ENCODE assay signal across 1 cellular context in the genomic region with DNA sequence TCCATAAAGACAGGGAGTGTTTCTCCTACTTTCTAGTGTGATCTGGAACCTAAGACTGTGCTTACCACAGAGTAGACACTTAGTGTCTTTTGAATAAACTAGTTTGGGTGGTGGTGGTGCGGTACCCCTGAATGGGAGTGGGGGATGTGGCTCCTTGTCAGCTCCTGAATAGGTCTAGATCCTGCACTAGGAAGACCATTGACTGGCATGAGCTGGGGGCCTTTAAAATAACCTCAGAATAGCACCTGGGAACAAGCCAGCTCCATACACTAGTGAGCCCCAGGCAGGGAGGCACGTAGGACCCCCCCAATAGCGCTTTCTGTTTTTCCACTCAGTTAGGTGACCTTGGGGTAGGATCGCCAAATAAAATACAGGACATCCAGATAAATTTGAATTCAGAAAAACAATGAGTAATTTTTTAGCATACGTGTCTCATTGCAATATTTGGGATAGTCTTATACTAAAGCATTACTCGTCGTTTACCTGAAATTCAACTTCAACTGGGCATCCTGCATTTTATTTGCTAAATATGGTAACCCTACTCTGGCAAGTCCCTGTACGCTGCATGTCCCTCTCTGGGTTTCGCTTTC.
TF ChIP-seq lines count a peak whose summit lies in the region.

No MANE protein-coding gene starts in this region.

TF ChIP-seq in H1, 55 proteins besides CTCF, POLR2A, EP300 and RAD21 (continued from another document):
- no peak for TF ChIP-seq POU5F1 (IDR thresholded peaks at IDR 0.05; ENCODE audit: low read depth, low read length)
- no peak for TF ChIP-seq JUND (IDR thresholded peaks at IDR 0.05; ENCODE audit: low read length)
- TF ChIP-seq FOSL1 (IDR thresholded peaks at IDR 0.05; ENCODE audit: insufficient read depth, low read depth, low read length), result no peak
- TF ChIP-seq, protein P1, sequence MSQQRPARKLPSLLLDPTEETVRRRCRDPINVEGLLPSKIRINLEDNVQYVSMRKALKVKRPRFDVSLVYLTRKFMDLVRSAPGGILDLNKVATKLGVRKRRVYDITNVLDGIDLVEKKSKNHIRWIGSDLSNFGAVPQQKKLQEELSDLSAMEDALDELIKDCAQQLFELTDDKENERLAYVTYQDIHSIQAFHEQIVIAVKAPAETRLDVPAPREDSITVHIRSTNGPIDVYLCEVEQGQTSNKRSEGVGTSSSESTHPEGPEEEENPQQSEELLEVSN (IDR thresholded peaks at IDR 0.05), result no peak
- TF ChIP-seq TCF12 (IDR thresholded peaks at IDR 0.05; ENCODE audit: low read depth, low read length), result no peak
- TF ChIP-seq ASH2L (IDR thresholded peaks at IDR 0.05; ENCODE audit: low read length), result no peak
- TF ChIP-seq RNF2 (IDR thresholded peaks at IDR 0.05; ENCODE audit: borderline replicate concordance, low read depth, low read length, missing control alignments, poor library complexity, severe bottlenecking), result no peak
- TF ChIP-seq SIRT6 (IDR thresholded peaks at IDR 0.05; ENCODE audit: low read length), result no peak
- TF ChIP-seq CEBPB (IDR thresholded peaks at IDR 0.05; ENCODE audit: low read depth, low read length), result no peak
- no peak for TF ChIP-seq BCL11A (IDR thresholded peaks at IDR 0.05; ENCODE audit: low read depth in 2 of 2, low read length in 2 of 2)
- TF ChIP-seq, protein P2, sequence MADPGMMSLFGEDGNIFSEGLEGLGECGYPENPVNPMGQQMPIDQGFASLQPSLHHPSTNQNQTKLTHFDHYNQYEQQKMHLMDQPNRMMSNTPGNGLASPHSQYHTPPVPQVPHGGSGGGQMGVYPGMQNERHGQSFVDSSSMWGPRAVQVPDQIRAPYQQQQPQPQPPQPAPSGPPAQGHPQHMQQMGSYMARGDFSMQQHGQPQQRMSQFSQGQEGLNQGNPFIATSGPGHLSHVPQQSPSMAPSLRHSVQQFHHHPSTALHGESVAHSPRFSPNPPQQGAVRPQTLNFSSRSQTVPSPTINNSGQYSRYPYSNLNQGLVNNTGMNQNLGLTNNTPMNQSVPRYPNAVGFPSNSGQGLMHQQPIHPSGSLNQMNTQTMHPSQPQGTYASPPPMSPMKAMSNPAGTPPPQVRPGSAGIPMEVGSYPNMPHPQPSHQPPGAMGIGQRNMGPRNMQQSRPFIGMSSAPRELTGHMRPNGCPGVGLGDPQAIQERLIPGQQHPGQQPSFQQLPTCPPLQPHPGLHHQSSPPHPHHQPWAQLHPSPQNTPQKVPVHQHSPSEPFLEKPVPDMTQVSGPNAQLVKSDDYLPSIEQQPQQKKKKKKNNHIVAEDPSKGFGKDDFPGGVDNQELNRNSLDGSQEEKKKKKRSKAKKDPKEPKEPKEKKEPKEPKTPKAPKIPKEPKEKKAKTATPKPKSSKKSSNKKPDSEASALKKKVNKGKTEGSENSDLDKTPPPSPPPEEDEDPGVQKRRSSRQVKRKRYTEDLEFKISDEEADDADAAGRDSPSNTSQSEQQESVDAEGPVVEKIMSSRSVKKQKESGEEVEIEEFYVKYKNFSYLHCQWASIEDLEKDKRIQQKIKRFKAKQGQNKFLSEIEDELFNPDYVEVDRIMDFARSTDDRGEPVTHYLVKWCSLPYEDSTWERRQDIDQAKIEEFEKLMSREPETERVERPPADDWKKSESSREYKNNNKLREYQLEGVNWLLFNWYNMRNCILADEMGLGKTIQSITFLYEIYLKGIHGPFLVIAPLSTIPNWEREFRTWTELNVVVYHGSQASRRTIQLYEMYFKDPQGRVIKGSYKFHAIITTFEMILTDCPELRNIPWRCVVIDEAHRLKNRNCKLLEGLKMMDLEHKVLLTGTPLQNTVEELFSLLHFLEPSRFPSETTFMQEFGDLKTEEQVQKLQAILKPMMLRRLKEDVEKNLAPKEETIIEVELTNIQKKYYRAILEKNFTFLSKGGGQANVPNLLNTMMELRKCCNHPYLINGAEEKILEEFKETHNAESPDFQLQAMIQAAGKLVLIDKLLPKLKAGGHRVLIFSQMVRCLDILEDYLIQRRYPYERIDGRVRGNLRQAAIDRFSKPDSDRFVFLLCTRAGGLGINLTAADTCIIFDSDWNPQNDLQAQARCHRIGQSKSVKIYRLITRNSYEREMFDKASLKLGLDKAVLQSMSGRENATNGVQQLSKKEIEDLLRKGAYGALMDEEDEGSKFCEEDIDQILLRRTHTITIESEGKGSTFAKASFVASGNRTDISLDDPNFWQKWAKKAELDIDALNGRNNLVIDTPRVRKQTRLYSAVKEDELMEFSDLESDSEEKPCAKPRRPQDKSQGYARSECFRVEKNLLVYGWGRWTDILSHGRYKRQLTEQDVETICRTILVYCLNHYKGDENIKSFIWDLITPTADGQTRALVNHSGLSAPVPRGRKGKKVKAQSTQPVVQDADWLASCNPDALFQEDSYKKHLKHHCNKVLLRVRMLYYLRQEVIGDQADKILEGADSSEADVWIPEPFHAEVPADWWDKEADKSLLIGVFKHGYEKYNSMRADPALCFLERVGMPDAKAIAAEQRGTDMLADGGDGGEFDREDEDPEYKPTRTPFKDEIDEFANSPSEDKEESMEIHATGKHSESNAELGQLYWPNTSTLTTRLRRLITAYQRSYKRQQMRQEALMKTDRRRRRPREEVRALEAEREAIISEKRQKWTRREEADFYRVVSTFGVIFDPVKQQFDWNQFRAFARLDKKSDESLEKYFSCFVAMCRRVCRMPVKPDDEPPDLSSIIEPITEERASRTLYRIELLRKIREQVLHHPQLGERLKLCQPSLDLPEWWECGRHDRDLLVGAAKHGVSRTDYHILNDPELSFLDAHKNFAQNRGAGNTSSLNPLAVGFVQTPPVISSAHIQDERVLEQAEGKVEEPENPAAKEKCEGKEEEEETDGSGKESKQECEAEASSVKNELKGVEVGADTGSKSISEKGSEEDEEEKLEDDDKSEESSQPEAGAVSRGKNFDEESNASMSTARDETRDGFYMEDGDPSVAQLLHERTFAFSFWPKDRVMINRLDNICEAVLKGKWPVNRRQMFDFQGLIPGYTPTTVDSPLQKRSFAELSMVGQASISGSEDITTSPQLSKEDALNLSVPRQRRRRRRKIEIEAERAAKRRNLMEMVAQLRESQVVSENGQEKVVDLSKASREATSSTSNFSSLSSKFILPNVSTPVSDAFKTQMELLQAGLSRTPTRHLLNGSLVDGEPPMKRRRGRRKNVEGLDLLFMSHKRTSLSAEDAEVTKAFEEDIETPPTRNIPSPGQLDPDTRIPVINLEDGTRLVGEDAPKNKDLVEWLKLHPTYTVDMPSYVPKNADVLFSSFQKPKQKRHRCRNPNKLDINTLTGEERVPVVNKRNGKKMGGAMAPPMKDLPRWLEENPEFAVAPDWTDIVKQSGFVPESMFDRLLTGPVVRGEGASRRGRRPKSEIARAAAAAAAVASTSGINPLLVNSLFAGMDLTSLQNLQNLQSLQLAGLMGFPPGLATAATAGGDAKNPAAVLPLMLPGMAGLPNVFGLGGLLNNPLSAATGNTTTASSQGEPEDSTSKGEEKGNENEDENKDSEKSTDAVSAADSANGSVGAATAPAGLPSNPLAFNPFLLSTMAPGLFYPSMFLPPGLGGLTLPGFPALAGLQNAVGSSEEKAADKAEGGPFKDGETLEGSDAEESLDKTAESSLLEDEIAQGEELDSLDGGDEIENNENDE (IDR thresholded peaks at IDR 0.05; ENCODE audit: insufficient replicate concordance, low read length), result no peak
